2 cellular contexts compared by ENCODE assay signal in genomic region chr16:72467157-72467759, GRCh38.
TF ChIP-seq lines count a peak whose summit lies in the region.

No MANE protein-coding gene starts in this region.

TF ChIP-seq in GM23338, 12 proteins besides CTCF, POLR2A, EP300 and RAD21 (continued from another document):
- TF ChIP-seq, protein P1, sequence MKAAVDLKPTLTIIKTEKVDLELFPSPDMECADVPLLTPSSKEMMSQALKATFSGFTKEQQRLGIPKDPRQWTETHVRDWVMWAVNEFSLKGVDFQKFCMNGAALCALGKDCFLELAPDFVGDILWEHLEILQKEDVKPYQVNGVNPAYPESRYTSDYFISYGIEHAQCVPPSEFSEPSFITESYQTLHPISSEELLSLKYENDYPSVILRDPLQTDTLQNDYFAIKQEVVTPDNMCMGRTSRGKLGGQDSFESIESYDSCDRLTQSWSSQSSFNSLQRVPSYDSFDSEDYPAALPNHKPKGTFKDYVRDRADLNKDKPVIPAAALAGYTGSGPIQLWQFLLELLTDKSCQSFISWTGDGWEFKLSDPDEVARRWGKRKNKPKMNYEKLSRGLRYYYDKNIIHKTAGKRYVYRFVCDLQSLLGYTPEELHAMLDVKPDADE (IDR thresholded peaks at IDR 0.05): no peak
- TF ChIP-seq EZH2 (IDR thresholded peaks at IDR 0.05; ENCODE audit: low read depth, unreplicated experiment): no peak
- TF ChIP-seq JUNB (IDR thresholded peaks at IDR 0.05; ENCODE audit: unreplicated experiment): no peak

TF ChIP-seq in K562, 482 proteins besides CTCF, POLR2A, EP300 and RAD21 (continued from another document):
- TF ChIP-seq, protein P2, sequence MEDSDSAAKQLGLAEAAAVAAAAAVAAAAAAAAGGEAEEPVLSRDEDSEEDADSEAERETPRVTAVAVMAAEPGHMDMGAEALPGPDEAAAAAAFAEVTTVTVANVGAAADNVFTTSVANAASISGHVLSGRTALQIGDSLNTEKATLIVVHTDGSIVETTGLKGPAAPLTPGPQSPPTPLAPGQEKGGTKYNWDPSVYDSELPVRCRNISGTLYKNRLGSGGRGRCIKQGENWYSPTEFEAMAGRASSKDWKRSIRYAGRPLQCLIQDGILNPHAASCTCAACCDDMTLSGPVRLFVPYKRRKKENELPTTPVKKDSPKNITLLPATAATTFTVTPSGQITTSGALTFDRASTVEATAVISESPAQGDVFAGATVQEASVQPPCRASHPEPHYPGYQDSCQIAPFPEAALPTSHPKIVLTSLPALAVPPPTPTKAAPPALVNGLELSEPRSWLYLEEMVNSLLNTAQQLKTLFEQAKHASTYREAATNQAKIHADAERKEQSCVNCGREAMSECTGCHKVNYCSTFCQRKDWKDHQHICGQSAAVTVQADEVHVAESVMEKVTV (CRISPR knock-in tag; IDR thresholded peaks at IDR 0.05): 0 out of 2 replicates have a peak, but pooled peaks have one; percentile 26
- TF ChIP-seq ZNF384 (IDR thresholded peaks at IDR 0.05; ENCODE audit: low read depth, low read length) (peak; percentile 83), BRF2 (IDR thresholded peaks at IDR 0.05; ENCODE audit: borderline replicate concordance, insufficient read depth, insufficient read length) (no peak), ZNF3 (CRISPR knock-in tag; IDR thresholded peaks at IDR 0.05) (no peak)
